Comparison of ENCODE assay signal across 1 cellular context in genomic region chr11:46913484-46913883, GRCh38.
TF ChIP-seq lines count a peak whose summit lies in the region.

No MANE protein-coding gene starts in this region.

TF ChIP-seq in WTC11, 78 proteins besides CTCF, POLR2A, EP300 and RAD21:
- TF ChIP-seq STAT6 (CRISPR knock-in tag; conservative IDR thresholded peaks at IDR 0.05; ENCODE audit: low read depth) (no peak), KAT7 (CRISPR knock-in tag; IDR thresholded peaks at IDR 0.05; ENCODE audit: borderline replicate concordance) (no peak), SOX15 (CRISPR knock-in tag; IDR thresholded peaks at IDR 0.05) (no peak), E2F4 (CRISPR knock-in tag; IDR thresholded peaks at IDR 0.05; ENCODE audit: borderline replicate concordance, low read depth) (no peak), ATF2 (CRISPR knock-in tag; IDR thresholded peaks at IDR 0.05; ENCODE audit: borderline replicate concordance, low read depth) (no peak), NFE2L1 (CRISPR knock-in tag; IDR thresholded peaks at IDR 0.05) (no peak), CBFB (CRISPR knock-in tag; IDR thresholded peaks at IDR 0.05; ENCODE audit: low read depth) (no peak), ZNF121 (CRISPR knock-in tag; IDR thresholded peaks at IDR 0.05) (no peak), MLX (CRISPR knock-in tag; IDR thresholded peaks at IDR 0.05) (no peak), TCF7 (CRISPR knock-in tag; IDR thresholded peaks at IDR 0.05; ENCODE audit: low read depth) (no peak), MAX (CRISPR knock-in tag; IDR thresholded peaks at IDR 0.05) (no peak), USF2 (CRISPR knock-in tag; IDR thresholded peaks at IDR 0.05) (no peak), MYBL2 (CRISPR knock-in tag; IDR thresholded peaks at IDR 0.05) (no peak), MXD4 (CRISPR knock-in tag; IDR thresholded peaks at IDR 0.05; ENCODE audit: borderline replicate concordance) (no peak)
